ENCODE assay signal across 15 cellular contexts in the genomic region with DNA sequence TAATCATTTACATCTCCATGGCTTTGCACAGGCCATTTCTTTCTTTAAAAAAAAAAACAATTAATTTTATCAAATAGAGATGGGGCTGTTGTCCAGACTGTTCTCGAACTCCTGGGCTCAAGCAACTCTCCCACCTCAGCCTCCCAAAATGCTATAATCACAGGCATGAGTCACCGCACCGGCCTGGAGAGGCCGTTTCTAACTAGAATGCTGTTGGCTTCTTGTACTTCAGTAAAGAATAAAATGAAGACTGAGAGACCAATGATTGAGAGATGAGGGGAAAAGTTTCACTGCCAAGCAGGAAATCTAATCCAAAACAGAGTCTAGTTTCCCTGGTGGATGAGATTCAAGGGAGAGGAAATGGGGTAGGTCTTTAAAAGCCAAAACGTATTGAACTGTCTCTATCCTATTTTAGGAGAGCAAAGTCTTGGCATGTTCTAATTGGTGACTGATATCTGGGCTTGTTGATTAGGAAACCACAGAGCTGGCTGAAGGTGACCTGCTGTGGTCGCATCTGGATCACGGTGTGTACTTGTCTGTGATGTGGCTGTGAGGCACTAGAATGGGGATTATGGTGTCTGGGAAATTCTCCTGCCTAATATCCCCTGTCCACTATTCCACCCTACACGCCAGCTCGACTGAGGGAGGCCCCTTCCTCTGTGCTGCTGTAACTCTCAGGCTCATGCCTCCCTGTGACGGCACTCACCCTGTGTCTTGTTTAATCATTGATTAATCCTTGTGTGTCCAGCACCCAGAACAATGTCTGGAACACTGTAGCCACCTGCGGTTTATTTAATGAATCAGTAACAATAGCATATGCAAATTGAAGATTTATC. TPM values are rescaled to one million over a fixed set of nuclear protein-coding genes. Genes with fewer than 3 reads are reported as not detected.
DNase-seq lines count a peak whose midpoint lies in the region; ATAC-seq, FAIRE-seq and TF ChIP-seq lines count a peak whose summit lies in the region.
"Had no signal": no experiment of that assay in that cellular context is flagged by ENCODE, and none has a peak within 500 bp of the region (broad histone marks: within the 10 kb centered on the region; RNA-seq: fewer than 3 reads in every experiment).

No MANE protein-coding gene starts in this region.

- DNase-seq in DND-41 (no peak), NCI-H146 treated with DMSO at 0.1 percent for 48 hours (lab: John Stamatoyannopoulos, UW; ENCODE audit: unreplicated experiment) (peak; percentile 7), cardiac fibroblast (ENCODE audit: low read depth in 2 of 2) (peak; percentile 22 to 30), mesothelial cell of epicardium (ENCODE audit: low spot score in 2 of 2, unreplicated experiment in 2 of 2) (no peak), ovary (no peak), AG08396 (ENCODE audit: low spot score) (no peak), H54 (ENCODE audit: insufficient read length, low spot score) (no peak)
- no peak for DNase-seq in CD4-positive, alpha-beta T cell
- DNase-seq: activated CD8-positive, alpha-beta memory T cell treated with anti-CD3 and anti-CD28 coated beads, Interleukin-2, amount 10 ng/mL, durations not matched to agents 7 days and 5 days; H7; Kasumi-1; NCI-H2171; T1000; upper lobe of left lung had no signal

- intact Hi-C loops in CD4-positive, alpha-beta T cell (cut with DNase I, micrococcal nuclease): no loop called here
- intact Hi-C loops in ovary (cut with DNase I): no loop called here

- H3K27ac ChIP-seq in DND-41 (ENCODE audit: low read length) (no peak overlapping the region), ovary (no peak overlapping the region)
- H3K27ac ChIP-seq in CD4-positive, alpha-beta T cell (ENCODE audit: low read depth, low read length): no peak overlapping the region
- H3K27ac ChIP-seq: upper lobe of left lung had no signal

- H3K27me3 ChIP-seq in DND-41 (ENCODE audit: insufficient read depth, low read length, poor library complexity) (no peaks in the 10 kb centered on the region), ovary (no peaks in the 10 kb centered on the region)
- no peaks in the 10 kb centered on the region for H3K27me3 ChIP-seq in CD4-positive, alpha-beta T cell (ENCODE audit: control insufficient read depth, insufficient read depth, low read length)
- H3K27me3 ChIP-seq: upper lobe of left lung had no signal

- no peaks in the 10 kb centered on the region for H4K20me1 ChIP-seq in DND-41 (ENCODE audit: insufficient read depth, low read length)

- H3K36me3 ChIP-seq in DND-41 (ENCODE audit: insufficient read depth, low read length) (no peaks in the 10 kb centered on the region), ovary (no peaks in the 10 kb centered on the region)
- H3K36me3 ChIP-seq: upper lobe of left lung had no signal

- no peaks in the 10 kb centered on the region for H3K79me2 ChIP-seq in DND-41 (ENCODE audit: insufficient read depth, low read length)

- H3K4me1 ChIP-seq in DND-41 (ENCODE audit: insufficient read depth, low read length) (no peaks in the 10 kb centered on the region), ovary (ENCODE audit: insufficient read depth) (no peaks in the 10 kb centered on the region)

- no peak overlapping the region for H3K4me3 Mint-ChIP-seq in mesothelial cell of epicardium
- H3K4me3 Mint-ChIP-seq in CD4-positive, alpha-beta T cell: no peak overlapping the region
- H3K4me3 Mint-ChIP-seq: activated CD8-positive, alpha-beta memory T cell treated with anti-CD3 and anti-CD28 coated beads, Interleukin-2, amount 10 ng/mL, durations not matched to agents 7 days and 5 days had no signal

- no peak overlapping the region for H2AFZ ChIP-seq in DND-41 (ENCODE audit: low read depth, low read length)

- no peak overlapping the region for H3K4me3 ChIP-seq in DND-41 (ENCODE audit: low read depth in 1 of 2, low read length in 2 of 2)
- H3K4me3 ChIP-seq in cardiac fibroblast (replicated peaks in 1 of 2; ENCODE audit: low read depth in 2 of 2, low read length in 2 of 2): no peak overlapping the region
- H3K4me3 ChIP-seq in ovary: no peak overlapping the region
- H3K4me3 ChIP-seq: upper lobe of left lung had no signal

- peak overlapping the region; percentile 21 for H3K27ac Mint-ChIP-seq in mesothelial cell of epicardium
- H3K27ac Mint-ChIP-seq in CD4-positive, alpha-beta T cell: no peak overlapping the region
- H3K27ac Mint-ChIP-seq: activated CD8-positive, alpha-beta memory T cell treated with anti-CD3 and anti-CD28 coated beads, Interleukin-2, amount 10 ng/mL, durations not matched to agents 7 days and 5 days had no signal

- H3K4me2 ChIP-seq in DND-41 (ENCODE audit: insufficient read depth, low read length): no peak overlapping the region

- H3K9ac ChIP-seq in DND-41 (ENCODE audit: low read depth, low read length): no peak overlapping the region

- POLR2A ChIA-PET in CD4-positive, alpha-beta T cell (lab: Charles Lee): no interaction called here

- H3K9me3 ChIP-seq in DND-41 (ENCODE audit: insufficient read depth, low read length, severe bottlenecking) (no peaks in the 10 kb centered on the region), ovary (no peaks in the 10 kb centered on the region)
- H3K9me3 ChIP-seq in CD4-positive, alpha-beta T cell (ENCODE audit: control insufficient read depth, low read length): no peaks in the 10 kb centered on the region
- H3K9me3 ChIP-seq: upper lobe of left lung had no signal

- no peak for FAIRE-seq in H54 (lab: Jason Lieb, UNC)

- no peak for TF ChIP-seq EP300 in ovary (IDR thresholded peaks at IDR 0.05)

- peaks cover 7% of the 10 kb centered on the region for H3K4me1 Mint-ChIP-seq in mesothelial cell of epicardium
- H3K4me1 Mint-ChIP-seq in CD4-positive, alpha-beta T cell (ENCODE audit: low read depth): no peaks in the 10 kb centered on the region
- H3K4me1 Mint-ChIP-seq: activated CD8-positive, alpha-beta memory T cell treated with anti-CD3 and anti-CD28 coated beads, Interleukin-2, amount 10 ng/mL, durations not matched to agents 7 days and 5 days had no signal

- ATAC-seq in DND-41 (ENCODE audit: insufficient read depth, low read depth): peak; percentile 29; the same call in 1 of the 3 replicates
- no peak for ATAC-seq in CD4-positive, alpha-beta T cell (ENCODE audit: poor library complexity)
- ATAC-seq: activated CD8-positive, alpha-beta memory T cell treated with anti-CD3 and anti-CD28 coated beads, Interleukin-2, amount 10 ng/mL, durations not matched to agents 7 days and 5 days; Panc1 had no signal

- no peaks in the 10 kb centered on the region for H3K9me3 Mint-ChIP-seq in mesothelial cell of epicardium
- H3K9me3 Mint-ChIP-seq in CD4-positive, alpha-beta T cell: no peaks in the 10 kb centered on the region

- CTCF ChIA-PET in CD4-positive, alpha-beta T cell (lab: Charles Lee): no interaction called here

- TF ChIP-seq POLR2A in ovary (IDR thresholded peaks at IDR 0.05) (no peak), H54 (IDR thresholded peaks at IDR 0.05; ENCODE audit: low read depth, low read length) (no peak)

- H3K36me3 Mint-ChIP-seq in mesothelial cell of epicardium: no peaks in the 10 kb centered on the region
- H3K36me3 Mint-ChIP-seq in CD4-positive, alpha-beta T cell (ENCODE audit: low read depth): no peaks in the 10 kb centered on the region
- H3K36me3 Mint-ChIP-seq: activated CD8-positive, alpha-beta memory T cell treated with anti-CD3 and anti-CD28 coated beads, Interleukin-2, amount 10 ng/mL, durations not matched to agents 7 days and 5 days had no signal

- TF ChIP-seq CTCF in DND-41 (IDR thresholded peaks at IDR 0.05; ENCODE audit: borderline replicate concordance, extremely low read depth, low read length, poor library complexity, severe bottlenecking) (no peak), cardiac fibroblast (IDR thresholded peaks at IDR 0.05; ENCODE audit: low read depth, low read length) (no peak), mesothelial cell of epicardium (IDR thresholded peaks at IDR 0.05; ENCODE audit: unreplicated experiment) (no peak), ovary (IDR thresholded peaks at IDR 0.05) (no peak)
- no peak for TF ChIP-seq CTCF in CD4-positive, alpha-beta T cell (IDR thresholded peaks at IDR 0.05)

- no peaks in the 10 kb centered on the region for H3K27me3 Mint-ChIP-seq in mesothelial cell of epicardium (ENCODE audit: low read depth)
- H3K27me3 Mint-ChIP-seq in CD4-positive, alpha-beta T cell: no peaks in the 10 kb centered on the region

- 44 to 45% (median 44%) methylated on average over 11 of the region's 11 CpGs for WGBS in ovary, 3 donors

RNA-seq across cellular contexts. Expression of a gene that starts 15.1 kb away (rescaled TPM):
- total RNA-seq in mesothelial cell of epicardium: 47.3 to 50.1 TPM (median 48.8 TPM) in 3 replicates
- 1 to 10 TPM; 1.9 to 3.4 TPM for total RNA-seq in CD4-positive, alpha-beta T cell
- 10 to 100 TPM; 30.4 to 57.5 (median 45.7) TPM for total RNA-seq in ovary
- polyA plus RNA-seq in ovary: 10 to 100 TPM in 1 of 2 donors, 1 to 10 TPM in 1; 9.5 to 17.9 TPM
- total RNA-seq: activated CD8-positive, alpha-beta memory T cell treated with anti-CD3 and anti-CD28 coated beads, Interleukin-2, amount 10 ng/mL, durations not matched to agents 7 days and 5 days had no signal

Comparison
In these comparisons a context has a peak if more than half of its experiments do, and no peak if none do; other contexts are left out.
1. DNase-seq: peak in NCI-H146 treated with DMSO at 0.1 percent for 48 hours (single experiment) and cardiac fibroblast (2 of 2); none in DND-41 (single experiment), mesothelial cell of epicardium (0 of 2), CD4-positive, alpha-beta T cell (0 of 10), ovary (0 of 5), AG08396 (single experiment) and H54 (single experiment).
2. RNA of a gene that starts 15.1 kb away (total RNA-seq): 47.3 to 50.1 TPM in mesothelial cell of epicardium and 30.4 to 57.5 TPM in ovary; 1.9 to 3.4 TPM in CD4-positive, alpha-beta T cell; every median in the first group is over 4 times any median in the second.